8 cellular contexts compared by ENCODE assay signal in genomic region chr1:62391369-62391971, GRCh38. TPM values are rescaled to one million over a fixed set of nuclear protein-coding genes. Genes with fewer than 3 reads are reported as not detected.
DNase-seq lines count a peak whose midpoint lies in the region; ATAC-seq, FAIRE-seq and TF ChIP-seq lines count a peak whose summit lies in the region.

No MANE protein-coding gene starts in this region.

- peak in 1 of 2 experiments; percentile 78; a peak in 4 of 6 replicates for ATAC-seq in A549
- no peak for ATAC-seq in HG03097 (IDR thresholded peaks at IDR 0.05; ENCODE audit: low FRiP score, unreplicated experiment)

- H3K4me2 ChIP-seq in A549 (no peak overlapping the region), neuronal stem cell (ENCODE audit: insufficient read depth, low read length, poor library complexity, severe bottlenecking) (no peak overlapping the region)

- peaks cover 0 to 21% (median 0%) of the 10 kb centered on the region in 3 experiments for H3K27me3 ChIP-seq in neuronal stem cell (ENCODE audit: control insufficient read depth in 3 of 3, insufficient read depth in 3 of 3, low read depth in 1 of 3, low read length in 3 of 3)

- H3K4me1 ChIP-seq in A549 (no peaks in the 10 kb centered on the region), neuronal stem cell (ENCODE audit: control insufficient read depth in 2 of 2, insufficient read depth in 1 of 2, low read depth in 1 of 2, low read length in 2 of 2) (no peaks in the 10 kb centered on the region)

- no peak overlapping the region for H4K91ac ChIP-seq in neuronal stem cell (ENCODE audit: low read depth, low read length, poor library complexity)

- H4K8ac ChIP-seq in neuronal stem cell (ENCODE audit: low read depth, low read length), result no peak overlapping the region

- H3K27ac ChIP-seq in A549 (no peak overlapping the region), neuronal stem cell (replicated peaks; ENCODE audit: low read length) (no peak overlapping the region)

- DNase-seq in A549 (ENCODE audit: low read depth in 1 of 2, low spot score in 1 of 2), result no peak
- DNase-seq in NCI-H146 (lab: John Stamatoyannopoulos, UW), result peak; percentile 27
- DNase-seq in cardiac fibroblast (ENCODE audit: low read depth in 2 of 2), result no peak
- DNase-seq in neuronal stem cell (ENCODE audit: low spot score), result peak; percentile 43
- DNase-seq in GM12891 (ENCODE audit: insufficient read length, low spot score), result no peak
- no peak for DNase-seq in G401 (ENCODE audit: low spot score)

- no peak overlapping the region for H2BK120ac ChIP-seq in neuronal stem cell (ENCODE audit: low read depth, low read length)

- H3K23ac ChIP-seq in neuronal stem cell (ENCODE audit: low read depth, low read length, poor library complexity), result no peak overlapping the region

- no peak overlapping the region for H2BK5ac ChIP-seq in neuronal stem cell (ENCODE audit: low read length)

- no peak overlapping the region for H2AK5ac ChIP-seq in neuronal stem cell (ENCODE audit: low read depth, low read length)

- H3K9me3 ChIP-seq in A549, result no peaks in the 10 kb centered on the region
- no peaks in the 10 kb centered on the region for H3K9me3 ChIP-seq in neuronal stem cell (replicated peaks in 1 of 2; ENCODE audit: control insufficient read depth in 2 of 2, insufficient read depth in 1 of 2, low read depth in 1 of 2, low read length in 2 of 2)

- FAIRE-seq in A549 (lab: Jason Lieb, UNC) (no peak), GM12891 (lab: Jason Lieb, UNC) (no peak)

- CTCF ChIA-PET in A549 (lab: Yijun Ruan, JAX), result interaction anchor here (0.5 to 1.6 kb wide), 6 partner anchors 10 to 190 kb away, joined by 3 to 5 read pairs (median 3); no protein-coding TSS in a partner anchor

- H2AFZ ChIP-seq in neuronal stem cell (ENCODE audit: low read length), result no peak overlapping the region

- no peak for TF ChIP-seq EP300 in A549 (IDR thresholded peaks at IDR 0.05)

- H2BK12ac ChIP-seq in neuronal stem cell (ENCODE audit: low read length), result no peak overlapping the region

- TF ChIP-seq CTCF in A549 (IDR thresholded peaks at IDR 0.05), result peak; percentile 13; the same call in 1 of the 3 replicates
- peak; percentile 74 for TF ChIP-seq CTCF in GM12872 (IDR thresholded peaks at IDR 0.05; ENCODE audit: insufficient read depth, low read depth, low read length)
- peak; percentile 45 for TF ChIP-seq CTCF in cardiac fibroblast (IDR thresholded peaks at IDR 0.05; ENCODE audit: low read depth, low read length)

- H3K36me3 ChIP-seq in neuronal stem cell (replicated peaks in 1 of 2; ENCODE audit: control insufficient read depth in 2 of 2, insufficient read depth in 2 of 2, low read length in 2 of 2), result no peaks in the 10 kb centered on the region

- H3K9ac ChIP-seq in neuronal stem cell (ENCODE audit: low read depth, low read length, poor library complexity), result no peak overlapping the region

- no peaks in the 10 kb centered on the region for H3K79me1 ChIP-seq in neuronal stem cell (ENCODE audit: low read depth, low read length)

- H2BK15ac ChIP-seq in neuronal stem cell (ENCODE audit: low read length), result no peak overlapping the region

- H3K18ac ChIP-seq in neuronal stem cell (ENCODE audit: low read length), result no peak overlapping the region

- no peak overlapping the region for H3K14ac ChIP-seq in neuronal stem cell (ENCODE audit: low read length)

- H3K4ac ChIP-seq in neuronal stem cell (ENCODE audit: low read length), result no peak overlapping the region

- TF ChIP-seq POLR2A in A549 (IDR thresholded peaks at IDR 0.05; ENCODE audit: low read length), result no peak
- no peak for TF ChIP-seq POLR2A in GM12891 (IDR thresholded peaks at IDR 0.05; ENCODE audit: low read depth, low read length)

- no peak for TF ChIP-seq RAD21 in A549 (conservative IDR thresholded peaks at IDR 0.05 in 1 of 2, IDR thresholded peaks at IDR 0.05 in 1 of 2)

- POLR2A ChIA-PET in A549 (lab: Yijun Ruan, JAX), result no interaction called here

- whole genome bisulfite sequencing in A549 (ENCODE audit: missing lambda C conversion rate), result 15% methylated on average over 3 of the region's 3 CpGs
- WGBS in neuronal stem cell (ENCODE audit: extremely low coverage in 2 of 2, insufficient read length in 2 of 2, insufficient replicate concordance in 1 of 2), 2 donors, result no CpG with 5 or more reads among the region's 3 CpGs

- in situ Hi-C loops in G401 (cut with HindIII; ENCODE audit: low sequenced_read_pairs), result no loop called here

- no peak overlapping the region for H3K4me3 ChIP-seq in A549
- no peak overlapping the region for H3K4me3 ChIP-seq in cardiac fibroblast (replicated peaks in 1 of 2; ENCODE audit: low read depth in 2 of 2, low read length in 2 of 2)
- no peak overlapping the region for H3K4me3 ChIP-seq in neuronal stem cell (ENCODE audit: low read length in 2 of 2)

TF ChIP-seq in A549, 52 proteins besides CTCF, POLR2A, EP300 and RAD21 (continues in another document):
- TF ChIP-seq HES2 (IDR thresholded peaks at IDR 0.05) (no peak), HOXB13 (CRISPR knock-in tag; IDR thresholded peaks at IDR 0.05; ENCODE audit: low read depth) (no peak), KDM1A (IDR thresholded peaks at IDR 0.05; ENCODE audit: low read depth) (no peak), MAFK (IDR thresholded peaks at IDR 0.05; ENCODE audit: partially characterized antibody) (no peak), HOXA7 (CRISPR knock-in tag; IDR thresholded peaks at IDR 0.05) (no peak), USF2 (IDR thresholded peaks at IDR 0.05) (no peak), FOSB (CRISPR knock-in tag; IDR thresholded peaks at IDR 0.05) (no peak), SMC3 (IDR thresholded peaks at IDR 0.05) (no peak), ZSCAN20 (CRISPR knock-in tag; IDR thresholded peaks at IDR 0.05) (no peak), RARB (CRISPR knock-in tag; IDR thresholded peaks at IDR 0.05) (no peak), MAX (IDR thresholded peaks at IDR 0.05) (no peak), SREBF2 (IDR thresholded peaks at IDR 0.05) (no peak), NPAS2 (CRISPR knock-in tag; IDR thresholded peaks at IDR 0.05; ENCODE audit: borderline replicate concordance) (no peak), MAZ (IDR thresholded peaks at IDR 0.05; ENCODE audit: borderline replicate concordance, low read depth, low read length) (no peak), TP53 (CRISPR knock-in tag; IDR thresholded peaks at IDR 0.05) (no peak)

TF ChIP-seq in GM12891, 5 proteins besides CTCF, POLR2A, EP300 and RAD21:
- TF ChIP-seq PAX5 (IDR thresholded peaks at IDR 0.05; ENCODE audit: insufficient read depth, low read length, severe bottlenecking) (no peak), POLR2AphosphoS5 (IDR thresholded peaks at IDR 0.05; ENCODE audit: low read depth, low read length) (no peak), TAF1 (IDR thresholded peaks at IDR 0.05; ENCODE audit: low read depth, low read length) (no peak), SPI1 (IDR thresholded peaks at IDR 0.05; ENCODE audit: low read depth, low read length) (no peak), POU2F2 (IDR thresholded peaks at IDR 0.05; ENCODE audit: low read depth, low read length) (no peak)

RNA-seq across cellular contexts. Expression of gene USP1, which starts 45.4 kb away (rescaled TPM):
- polyA plus RNA-seq in A549 (2011; rRNA removed) (18.5 and 31.4 TPM in 2 replicates), A549 (2017; fragmentation: RNase III; extraction: RNeasy Plus Mini Kit Qiagen cat#74134 plus additional on column Dnase treatment) (23.5 to 26.4 TPM (median 24.8 TPM) in 3 replicates)
- polyA plus RNA-seq in A549 (2012; cell fraction: cytosol; rRNA removed), result 5.7 and 5.8 TPM in 2 replicates
- 3.8 and 6.0 TPM in 2 replicates for polyA plus RNA-seq in A549 (2012; cell fraction: nucleus; rRNA removed)
- polyA minus RNA-seq in A549 (2011; rRNA and poly(A)+ RNA removed), result 5.1 and 6.2 TPM in 2 replicates
- polyA plus RNA-seq in neuronal stem cell (2013, experiment 1 of 2), result 46.7 TPM
- polyA plus RNA-seq in neuronal stem cell (2013, experiment 2 of 2), result 49.0 TPM
- 21.5 TPM for polyA plus RNA-seq in GM12891 (2012; ENCODE audit: low read depth, missing spikeins)
- total RNA-seq in G401 (2014; rRNA removed; shearing (Covaris generic)), result 39.8 and 65.4 TPM in 2 replicates

Comparison
In these comparisons a context has a peak if more than half of its experiments do, and no peak if none do; other contexts are left out.
1. DNase-seq: peak in NCI-H146 (single experiment) and neuronal stem cell (single experiment); none in A549 (0 of 2), cardiac fibroblast (0 of 2), GM12891 (single experiment) and G401 (single experiment).
2. CTCF ChIP-seq: peak in every context shown above with its lines; median percentile 74 in GM12872; 45 in cardiac fibroblast; 13 in A549.